7 cellular contexts compared by ENCODE assay signal in genomic region chr6:1790684-1791083, GRCh38.
"Had no signal": no experiment of that assay in that cellular context is flagged by ENCODE, and none has a peak within 500 bp of the region (broad histone marks: within the 10 kb centered on the region; RNA-seq: fewer than 3 reads in every experiment).

No MANE protein-coding gene starts in this region.

- FAIRE-seq: G401.6, GM12891, GM12892, GM18507, GM19239 had no signal

- DNase-seq: GDM1, GF-D8 had no signal
